Comparison of ENCODE assay signal across 8 cellular contexts in genomic region chr1:72037745-72038343, GRCh38.
DNase-seq lines count a peak whose midpoint lies in the region; ATAC-seq lines count a peak whose summit lies in the region.

No MANE protein-coding gene starts in this region.

- DNase-seq in activated T-cell treated with anti-CD3 and anti-CD28 coated beads for 48 hours (ENCODE audit: low read depth) (peak; percentile 2), NCI-H460 (ENCODE audit: extremely low read depth, low read depth) (peak; percentile 12), cerebellar cortex (ENCODE audit: low spot score) (peak; percentile 44), midbrain (lab: John Stamatoyannopoulos, UW) (peak; percentile 53), GOT3 (lab: John Stamatoyannopoulos, UW) (no peak), H7 (no peak)
- DNase-seq in activated T-cell treated with anti-CD3 and anti-CD28 coated beads, Interleukin-2, amount 50 U/mL, for 1 hour = no peak

- H3K27me3 ChIP-seq in H7 (ENCODE audit: control insufficient read depth, insufficient read depth, low read length) = no peaks in the 10 kb centered on the region

- no peaks in the 10 kb centered on the region for H3K36me3 ChIP-seq in H7 (replicated peaks; ENCODE audit: control insufficient read depth, insufficient read depth, low read length)

- no peak overlapping the region for H3K4me3 ChIP-seq in H7 (ENCODE audit: insufficient read depth, low read depth, low read length)

- ATAC-seq in HG02852 (IDR thresholded peaks at IDR 0.05; ENCODE audit: unreplicated experiment) = peak; percentile 69

Comparison
In these comparisons a context has a peak if more than half of its experiments do, and no peak if none do; other contexts are left out.
1. DNase-seq: peak in activated T-cell treated with anti-CD3 and anti-CD28 coated beads for 48 hours (single experiment), NCI-H460 (single experiment), cerebellar cortex (single experiment) and midbrain (single experiment); none in activated T-cell treated with anti-CD3 and anti-CD28 coated beads, Interleukin-2, amount 50 U/mL, for 1 hour (single experiment), GOT3 (single experiment) and H7 (single experiment).